Comparison of ENCODE assay signal across 7 cellular contexts in the genomic region with DNA sequence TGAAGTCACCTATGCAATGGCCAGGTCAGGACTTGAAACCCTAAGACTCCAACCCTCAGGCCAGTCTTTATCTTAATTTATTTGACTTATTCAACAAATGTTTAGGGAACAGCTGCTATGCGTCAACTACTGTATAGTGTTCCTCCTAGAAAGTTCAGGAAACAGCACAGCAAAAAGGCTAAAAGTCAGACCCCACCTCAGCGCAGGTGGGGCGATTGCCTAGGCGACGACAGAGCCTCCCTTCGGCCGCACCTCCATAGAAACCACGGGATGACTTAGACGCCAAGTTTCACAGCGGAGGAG. TPM values are rescaled to one million over a fixed set of nuclear protein-coding genes. Genes with fewer than 3 reads are reported as not detected.
A peak's percentile ranks its signal among the peaks of the same experiment; 100 is the strongest.
DNase-seq lines count a peak whose midpoint lies in the region; ATAC-seq and TF ChIP-seq lines count a peak whose summit lies in the region.

No MANE protein-coding gene starts in this region.

- no peaks in the 10 kb centered on the region for H3K9me3 ChIP-seq in Peyer's patch
- H3K9me3 ChIP-seq in skeletal muscle satellite cell (replicated peaks; ENCODE audit: low read length) = no peaks in the 10 kb centered on the region

- peak overlapping the region; percentile 89 to 96 (median 92) for H3K27ac ChIP-seq in Peyer's patch

- peaks cover 0 to 29% (median 12%) of the 10 kb centered on the region in 4 donors for H3K4me1 ChIP-seq in Peyer's patch
- H3K4me1 ChIP-seq in skeletal muscle satellite cell (ENCODE audit: control insufficient read depth, insufficient read depth, low read length) = peaks cover 6% of the 10 kb centered on the region

- H3K36me3 ChIP-seq in H7 (replicated peaks; ENCODE audit: control insufficient read depth, insufficient read depth, low read length) (no peaks in the 10 kb centered on the region), Peyer's patch (peaks cover 0 to 8% (median 0%) of the 10 kb centered on the region in 3 donors), skeletal muscle satellite cell (ENCODE audit: insufficient read depth, low read length) (peaks cover 4% of the 10 kb centered on the region)

- H3K4me3 ChIP-seq in H7 (ENCODE audit: insufficient read depth, low read depth, low read length) = peak overlapping the region; percentile 94
- peak overlapping the region; percentile 80 to 91 (median 83) for H3K4me3 ChIP-seq in Peyer's patch
- H3K4me3 ChIP-seq in fibroblast of the aortic adventitia (ENCODE audit: low read depth, low read length) = peak overlapping the region; percentile 98
- peak overlapping the region; percentile 90 for H3K4me3 ChIP-seq in skeletal muscle satellite cell (ENCODE audit: low read length)

- DNase-seq in H7 (no peak), Peyer's patch (no peak), fibroblast of the aortic adventitia (ENCODE audit: low read depth) (no peak)

- TF ChIP-seq POLR2A in Peyer's patch (IDR thresholded peaks at IDR 0.05) = no peak

- no peak for ATAC-seq in HG02642 (IDR thresholded peaks at IDR 0.05; ENCODE audit: poor library complexity, unreplicated experiment)
- no peak for ATAC-seq in GM19324 (IDR thresholded peaks at IDR 0.05; ENCODE audit: low FRiP score, unreplicated experiment)
- ATAC-seq in GM19035 (IDR thresholded peaks at IDR 0.05; ENCODE audit: unreplicated experiment) = no peak

- peak overlapping the region; percentile 91 for H3K4me2 ChIP-seq in skeletal muscle satellite cell (ENCODE audit: low read length)

- H3K27me3 ChIP-seq in H7 (ENCODE audit: control insufficient read depth, insufficient read depth, low read length) = no peaks in the 10 kb centered on the region
- no peaks in the 10 kb centered on the region for H3K27me3 ChIP-seq in Peyer's patch
- H3K27me3 ChIP-seq in skeletal muscle satellite cell (ENCODE audit: control insufficient read depth, insufficient read depth, low read length) = no peaks in the 10 kb centered on the region

- TF ChIP-seq CTCF in Peyer's patch (IDR thresholded peaks at IDR 0.05) (no peak), fibroblast of the aortic adventitia (IDR thresholded peaks at IDR 0.05; ENCODE audit: insufficient read depth, low read length) (no peak)

- H3K9ac ChIP-seq in skeletal muscle satellite cell (ENCODE audit: low read depth, low read length) = peak overlapping the region; percentile 90

RNA-seq across cellular contexts. Expression of gene VRK3, which starts 0.5 kb away (rescaled TPM):
- total RNA-seq in H7 (2014; rRNA removed; shearing (Covaris generic)) = 27.7 and 34.3 TPM in 2 replicates
- 10 to 100 TPM; 76.7 to 98.1 (median 83.9) TPM for total RNA-seq in Peyer's patch
- total RNA-seq in fibroblast of the aortic adventitia (ENCODE audit: low replicate concordance) = 17.3 and 30.6 TPM in 2 replicates
- 19.5 and 21.2 TPM in 2 replicates for total RNA-seq in skeletal muscle satellite cell (2012; rRNA removed)

RNA-seq across cellular contexts. Expression of gene ZNF473, which starts 1.1 kb away (rescaled TPM):
- 6.8 and 8.2 TPM in 2 replicates for total RNA-seq in H7 (2014; rRNA removed; shearing (Covaris generic))
- total RNA-seq in Peyer's patch (10 to 100 TPM in 1 of 4 donors, 1 to 10 TPM in 3; 7.5 to 14.9 (median 9.2) TPM), fibroblast of the aortic adventitia (ENCODE audit: low replicate concordance) (11.0 and 14.1 TPM in 2 replicates)
- 10.1 and 13.3 TPM in 2 replicates for total RNA-seq in skeletal muscle satellite cell (2012; rRNA removed)
